In the genomic region with DNA sequence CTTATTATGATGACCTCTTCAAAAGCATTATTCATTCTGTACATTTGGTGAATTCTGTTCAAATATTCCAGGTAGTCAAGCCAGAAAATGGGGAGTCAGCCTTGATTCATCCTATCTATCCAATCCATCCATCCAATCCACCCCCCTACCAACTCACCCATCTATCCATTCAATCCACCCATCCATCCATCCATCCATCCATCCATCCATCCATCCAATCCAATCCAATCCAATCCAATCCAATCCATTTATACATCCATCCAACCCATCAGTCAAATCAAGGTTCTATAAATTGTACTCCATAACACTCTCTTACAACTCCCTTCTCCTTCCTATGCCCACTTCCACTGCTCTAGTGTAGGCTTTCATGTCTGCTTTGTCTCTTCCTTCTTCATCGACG, we compare ENCODE assay signal across 23 cellular contexts. TPM values are rescaled to one million over a fixed set of nuclear protein-coding genes. Genes with fewer than 3 reads are reported as not detected.
DNase-seq lines count a peak whose midpoint lies in the region; ATAC-seq and TF ChIP-seq lines count a peak whose summit lies in the region.
"Had no signal": no experiment of that assay in that cellular context is flagged by ENCODE, and none has a peak within 500 bp of the region (broad histone marks: within the 10 kb centered on the region; RNA-seq: fewer than 3 reads in every experiment).

No MANE protein-coding gene starts in this region.

- H3K27ac Mint-ChIP-seq in activated T-cell treated with anti-CD3 and anti-CD28 coated beads, Interleukin-2, amount 50 U/mL, for 72 hours: no peak overlapping the region
- H3K27ac Mint-ChIP-seq in CD8-positive, alpha-beta memory T cell: peak overlapping the region in 3 of 8 donors; percentile 0 to 14 (median 3)
- H3K27ac Mint-ChIP-seq in activated T-helper 2 cell treated with anti-CD3 and anti-CD28 coated beads, Interferon-gamma antibody, Interleukin-2, Interleukin-4, amounts not matched to agents 10 μg/mL and 5 μg/mL and 100 μg/mL, durations not matched to agents 14 hours and 24 hours and 36 hours: no peak overlapping the region
- peak overlapping the region in 1 of 2 donors; percentile 51 for H3K27ac Mint-ChIP-seq in natural killer cell treated with Interleukin-12 subunit alpha and Interleukin-12 subunit beta and Interleukin-15 and Interleukin-18, amount 100 ng/mL, for 72 hours

- no peak overlapping the region for H3K4me3 ChIP-seq in CD8-positive, alpha-beta memory T cell (ENCODE audit: low read length)
- H3K4me3 ChIP-seq in SJCRH30 (no peak overlapping the region), testis (no peak overlapping the region)
- H3K4me3 ChIP-seq: ascending aorta, tibial artery had no signal

- no peak for ATAC-seq in activated T-cell treated with anti-CD3 and anti-CD28 coated beads, Interleukin-2, amount 50 U/mL, for 72 hours (replicated peaks in 1 of 2)
- no peak for ATAC-seq in natural killer cell treated with Interleukin-12 subunit alpha and Interleukin-12 subunit beta and Interleukin-15 and Interleukin-18, amount 100 ng/mL, for 72 hours
- ATAC-seq in HG02623 (IDR thresholded peaks at IDR 0.05; ENCODE audit: unreplicated experiment): no peak
- ATAC-seq: HCT116, right cardiac atrium had no signal

- H3K27me3 ChIP-seq in CD8-positive, alpha-beta memory T cell (ENCODE audit: insufficient read depth, low read length, poor library complexity, severe bottlenecking): no peaks in the 10 kb centered on the region
- H3K27me3 ChIP-seq in SJCRH30 (no peaks in the 10 kb centered on the region), testis (no peaks in the 10 kb centered on the region)
- H3K27me3 ChIP-seq: ascending aorta, tibial artery had no signal

- H3K9me3 ChIP-seq in CD8-positive, alpha-beta memory T cell (ENCODE audit: low read length): no peaks in the 10 kb centered on the region
- no peaks in the 10 kb centered on the region for H3K9me3 ChIP-seq in SJCRH30 (replicated peaks)
- no peaks in the 10 kb centered on the region for H3K9me3 ChIP-seq in testis
- H3K9me3 ChIP-seq: ascending aorta, SK-N-SH, tibial artery had no signal

- TF ChIP-seq POLR2A in testis (IDR thresholded peaks at IDR 0.05): no peak

- H3K36me3 ChIP-seq in CD8-positive, alpha-beta memory T cell (ENCODE audit: insufficient read depth, low read length): no peaks in the 10 kb centered on the region
- H3K36me3 ChIP-seq in SJCRH30 (no peaks in the 10 kb centered on the region), testis (ENCODE audit: low read depth, missing control alignments) (no peaks in the 10 kb centered on the region)
- H3K36me3 ChIP-seq: ascending aorta, tibial artery had no signal

- H3K4me3 Mint-ChIP-seq in activated T-cell treated with anti-CD3 and anti-CD28 coated beads, Interleukin-2, amount 50 U/mL, for 72 hours: peak overlapping the region; percentile 19 to 58
- peak overlapping the region; percentile 5 to 66 (median 33) for H3K4me3 Mint-ChIP-seq in CD8-positive, alpha-beta memory T cell
- H3K4me3 Mint-ChIP-seq in activated T-helper 2 cell treated with anti-CD3 and anti-CD28 coated beads, Interferon-gamma antibody, Interleukin-2, Interleukin-4, amounts not matched to agents 10 μg/mL and 5 μg/mL and 100 μg/mL, durations not matched to agents 14 hours and 24 hours and 36 hours (ENCODE audit: low read depth): peak overlapping the region; percentile 1
- peak overlapping the region; percentile 46 for H3K4me3 Mint-ChIP-seq in natural killer cell treated with Interleukin-12 subunit alpha and Interleukin-12 subunit beta and Interleukin-15 and Interleukin-18, amount 100 ng/mL, for 72 hours

- H3K27ac ChIP-seq in CD8-positive, alpha-beta memory T cell (ENCODE audit: low read depth, low read length): no peak overlapping the region
- H3K27ac ChIP-seq in SJCRH30 (no peak overlapping the region), testis (no peak overlapping the region)
- H3K27ac ChIP-seq: ascending aorta, tibial artery had no signal

- H3K36me3 Mint-ChIP-seq in activated T-cell treated with anti-CD3 and anti-CD28 coated beads, Interleukin-2, amount 50 U/mL, for 72 hours (ENCODE audit: insufficient read depth in 2 of 2): peaks cover 2 to 6% of the 10 kb centered on the region in 2 donors
- no peaks in the 10 kb centered on the region for H3K36me3 Mint-ChIP-seq in CD8-positive, alpha-beta memory T cell
- no peaks in the 10 kb centered on the region for H3K36me3 Mint-ChIP-seq in activated T-helper 2 cell treated with anti-CD3 and anti-CD28 coated beads, Interferon-gamma antibody, Interleukin-2, Interleukin-4, amounts not matched to agents 10 μg/mL and 5 μg/mL and 100 μg/mL, durations not matched to agents 14 hours and 24 hours and 36 hours (ENCODE audit: low read depth)
- no peaks in the 10 kb centered on the region for H3K36me3 Mint-ChIP-seq in natural killer cell treated with Interleukin-12 subunit alpha and Interleukin-12 subunit beta and Interleukin-15 and Interleukin-18, amount 100 ng/mL, for 72 hours
- H3K36me3 Mint-ChIP-seq: CD14-positive monocyte had no signal

- H3K4me1 ChIP-seq in CD8-positive, alpha-beta memory T cell (ENCODE audit: insufficient read depth, low read length): peaks cover 12% of the 10 kb centered on the region
- H3K4me1 ChIP-seq in SJCRH30 (peaks cover 11% of the 10 kb centered on the region; the same call in 1 of the 2 replicates), testis (no peaks in the 10 kb centered on the region)
- H3K4me1 ChIP-seq: ascending aorta, tibial artery had no signal

- DNase-seq in activated T-cell treated with anti-CD3 and anti-CD28 coated beads, Interleukin-2, amount 50 U/mL, for 72 hours: no peak
- DNase-seq in activated T-cell treated with anti-CD3 and anti-CD28 coated beads, Interleukin-2, amount 50 U/mL, for 1 hour: no peak
- no peak for DNase-seq in CD8-positive, alpha-beta memory T cell
- DNase-seq in activated T-helper 2 cell treated with anti-CD3 and anti-CD28 coated beads, Interferon-gamma antibody, Interleukin-2, Interleukin-4, amounts not matched to agents 10 μg/mL and 5 μg/mL and 100 μg/mL, durations not matched to agents 14 hours and 24 hours and 36 hours (ENCODE audit: low spot score): no peak
- no peak for DNase-seq in natural killer cell treated with Interleukin-12 subunit alpha and Interleukin-12 subunit beta and Interleukin-15 and Interleukin-18, amount 100 ng/mL, for 72 hours (ENCODE audit: low spot score)
- DNase-seq in SJCRH30: no peak
- no peak for DNase-seq in testis
- DNase-seq: activated gamma-delta T cell; caudate nucleus; DMS 273 treated with DMSO at 0.1 percent for 48 hours; midbrain; NCI-H1092 treated with DMSO at 0.1 percent for 48 hours; NCI-H2029; NCI-H2227 treated with DMSO at 0.1 percent for 48 hours; right cardiac atrium; SK-N-SH; stimulated activated CD4-positive, alpha-beta T cell treated with anti-CD3 and anti-CD28 coated beads, Interleukin-4, amount 100 ng/mL, for 1 hour; tibial artery had no signal

- H3K9me3 Mint-ChIP-seq in activated T-cell treated with anti-CD3 and anti-CD28 coated beads, Interleukin-2, amount 50 U/mL, for 72 hours: peaks cover 0 to 5% of the 10 kb centered on the region in 2 donors
- H3K9me3 Mint-ChIP-seq in CD8-positive, alpha-beta memory T cell: no peaks in the 10 kb centered on the region
- H3K9me3 Mint-ChIP-seq in activated T-helper 2 cell treated with anti-CD3 and anti-CD28 coated beads, Interferon-gamma antibody, Interleukin-2, Interleukin-4, amounts not matched to agents 10 μg/mL and 5 μg/mL and 100 μg/mL, durations not matched to agents 14 hours and 24 hours and 36 hours: no peaks in the 10 kb centered on the region
- peaks cover 6% of the 10 kb centered on the region for H3K9me3 Mint-ChIP-seq in natural killer cell treated with Interleukin-12 subunit alpha and Interleukin-12 subunit beta and Interleukin-15 and Interleukin-18, amount 100 ng/mL, for 72 hours
- H3K9me3 Mint-ChIP-seq: CD14-positive monocyte had no signal

- intact Hi-C loops in activated T-helper 2 cell treated with anti-CD3 and anti-CD28 coated beads, Interferon-gamma antibody, Interleukin-2, Interleukin-4, amounts not matched to agents 10 μg/mL and 5 μg/mL and 100 μg/mL, durations not matched to agents 14 hours and 24 hours and 36 hours (cut with micrococcal nuclease): no loop called here
- intact Hi-C loops in testis (cut with DNase I; ENCODE audit: low total_unique reads): no loop called here

- POLR2A ChIA-PET in CD8-positive, alpha-beta memory T cell (lab: Charles Lee): no interaction called here

- H3K27me3 Mint-ChIP-seq in activated T-cell treated with anti-CD3 and anti-CD28 coated beads, Interleukin-2, amount 50 U/mL, for 72 hours (ENCODE audit: low read depth): no peaks in the 10 kb centered on the region
- peaks cover 0 to 4% of the 10 kb centered on the region in 2 donors for H3K27me3 Mint-ChIP-seq in CD8-positive, alpha-beta memory T cell
- H3K27me3 Mint-ChIP-seq in activated T-helper 2 cell treated with anti-CD3 and anti-CD28 coated beads, Interferon-gamma antibody, Interleukin-2, Interleukin-4, amounts not matched to agents 10 μg/mL and 5 μg/mL and 100 μg/mL, durations not matched to agents 14 hours and 24 hours and 36 hours (ENCODE audit: low read depth): peaks cover 4% of the 10 kb centered on the region
- no peaks in the 10 kb centered on the region for H3K27me3 Mint-ChIP-seq in natural killer cell treated with Interleukin-12 subunit alpha and Interleukin-12 subunit beta and Interleukin-15 and Interleukin-18, amount 100 ng/mL, for 72 hours

- CTCF ChIA-PET in CD8-positive, alpha-beta memory T cell (lab: Charles Lee): no interaction called here

- no peak for TF ChIP-seq CTCF in testis (IDR thresholded peaks at IDR 0.05)

- WGBS in testis, 2 donors: 89 to 98% methylated on average over 2 of the region's 2 CpGs

- peaks cover 37% of the 10 kb centered on the region for H3K4me1 Mint-ChIP-seq in activated T-cell treated with anti-CD3 and anti-CD28 coated beads, Interleukin-2, amount 50 U/mL, for 72 hours (ENCODE audit: low read depth)
- H3K4me1 Mint-ChIP-seq in CD8-positive, alpha-beta memory T cell: peaks cover 13 to 29% (median 23%) of the 10 kb centered on the region in 3 donors
- H3K4me1 Mint-ChIP-seq in activated T-helper 2 cell treated with anti-CD3 and anti-CD28 coated beads, Interferon-gamma antibody, Interleukin-2, Interleukin-4, amounts not matched to agents 10 μg/mL and 5 μg/mL and 100 μg/mL, durations not matched to agents 14 hours and 24 hours and 36 hours (ENCODE audit: low read depth): peaks cover 8% of the 10 kb centered on the region
- H3K4me1 Mint-ChIP-seq in natural killer cell treated with Interleukin-12 subunit alpha and Interleukin-12 subunit beta and Interleukin-15 and Interleukin-18, amount 100 ng/mL, for 72 hours (ENCODE audit: low read depth in 2 of 2): peaks cover 12 to 13% of the 10 kb centered on the region in 2 donors

RNA-seq across cellular contexts. Expression of gene GRIP1, which starts 35.8 kb away (rescaled TPM):
- 1 to 10 TPM in 1 of 2 donors, under 1 TPM in 1; 0.44 to 2.3 TPM for total RNA-seq in activated T-cell treated with anti-CD3 and anti-CD28 coated beads, Interleukin-2, amount 50 U/mL, for 72 hours
- total RNA-seq in CD8-positive, alpha-beta memory T cell: 1 to 10 TPM; 1.3 to 1.5 TPM
- 0.31 TPM for polyA plus RNA-seq in CD8-positive, alpha-beta memory T cell
- not detected in 2 replicates for total RNA-seq in activated T-helper 2 cell treated with anti-CD3 and anti-CD28 coated beads, Interferon-gamma antibody, Interleukin-2, Interleukin-4, amounts not matched to agents 10 μg/mL and 5 μg/mL and 100 μg/mL, durations not matched to agents 14 hours and 24 hours and 36 hours
- total RNA-seq in natural killer cell treated with Interleukin-12 subunit alpha and Interleukin-12 subunit beta and Interleukin-15 and Interleukin-18, amount 100 ng/mL, for 72 hours: 1 to 10 TPM in 1 of 2 donors, not detected in 1; 3.2 TPM
- 8.2 and 8.8 TPM in 2 replicates for total RNA-seq in SJCRH30 (2014; rRNA removed; shearing (Covaris generic))
- total RNA-seq in testis: 10 to 100 TPM; 12.0 to 12.9 TPM
- polyA plus RNA-seq in testis (ENCODE audit: insufficient read depth, low read depth, low replicate concordance): 14.0 TPM
- total RNA-seq: ascending aorta had no signal
- polyA plus RNA-seq: AG04450, CD14-positive monocyte had no signal
